Comparison of ENCODE assay signal across 8 cellular contexts in genomic region chr12:96719671-96720362, GRCh38.
A peak's percentile ranks its signal among the peaks of the same experiment; 100 is the strongest.
DNase-seq lines count a peak whose midpoint lies in the region; ATAC-seq and TF ChIP-seq lines count a peak whose summit lies in the region.

No MANE protein-coding gene starts in this region.

- H3K36me3 ChIP-seq in endocrine pancreas (ENCODE audit: control insufficient read depth, insufficient read depth, low read length) (no peaks in the 10 kb centered on the region), rectal smooth muscle tissue (ENCODE audit: control insufficient read depth, insufficient read depth, low read length) (no peaks in the 10 kb centered on the region)

- peak; percentile 23 for DNase-seq in EH (ENCODE audit: low read depth)
- DNase-seq in RPMI7951 (ENCODE audit: low read depth): peak; percentile 56
- no peak for DNase-seq in stimulated activated CD4-positive, alpha-beta T cell treated with anti-CD3 and anti-CD28 coated beads, Interleukin-2, amount 100 ng/mL, for 24 hours
- DNase-seq in omental fat pad (ENCODE audit: low spot score): no peak

- TF ChIP-seq CTCF in omental fat pad (IDR thresholded peaks at IDR 0.05): no peak

- H3K27ac ChIP-seq in rectal smooth muscle tissue (ENCODE audit: low read depth, low read length): no peak overlapping the region

- H3K4me1 ChIP-seq in endocrine pancreas (ENCODE audit: control insufficient read depth, insufficient read depth, low read length) (no peaks in the 10 kb centered on the region), rectal smooth muscle tissue (ENCODE audit: control insufficient read depth, insufficient read depth, low read length) (no peaks in the 10 kb centered on the region)

- H3K4me3 ChIP-seq in endocrine pancreas (ENCODE audit: control insufficient read depth, insufficient read depth, low read length): peak overlapping the region; percentile 80
- H3K4me3 ChIP-seq in rectal smooth muscle tissue (ENCODE audit: low read length): peak overlapping the region; percentile 60

- ATAC-seq in GM21360 (IDR thresholded peaks at IDR 0.05; ENCODE audit: unreplicated experiment): peak; percentile 86
- ATAC-seq in HG03575 (IDR thresholded peaks at IDR 0.05; ENCODE audit: extremely low read depth, insufficient number of reproducible peaks, low FRiP score, unreplicated experiment): peak; percentile 82
- ATAC-seq in omental fat pad (ENCODE audit: low FRiP score): no peak

- H3K9me3 ChIP-seq in endocrine pancreas (ENCODE audit: control insufficient read depth, low read length): no peaks in the 10 kb centered on the region

- H3K27me3 ChIP-seq in endocrine pancreas (ENCODE audit: control insufficient read depth, insufficient read depth, low read length) (no peaks in the 10 kb centered on the region), rectal smooth muscle tissue (ENCODE audit: control insufficient read depth, insufficient read depth, low read length) (no peaks in the 10 kb centered on the region)

- H3K9ac ChIP-seq in endocrine pancreas (ENCODE audit: control insufficient read depth, insufficient read depth, low read length): no peak overlapping the region
- no peak overlapping the region for H3K9ac ChIP-seq in rectal smooth muscle tissue (ENCODE audit: low read length)

Comparison
In these comparisons a context has a peak if more than half of its experiments do, and no peak if none do; other contexts are left out.
1. DNase-seq: peak in EH (single experiment) and RPMI7951 (single experiment); none in stimulated activated CD4-positive, alpha-beta T cell treated with anti-CD3 and anti-CD28 coated beads, Interleukin-2, amount 100 ng/mL, for 24 hours (0 of 2) and omental fat pad (single experiment).